10 cellular contexts compared by ENCODE assay signal in the genomic region with DNA sequence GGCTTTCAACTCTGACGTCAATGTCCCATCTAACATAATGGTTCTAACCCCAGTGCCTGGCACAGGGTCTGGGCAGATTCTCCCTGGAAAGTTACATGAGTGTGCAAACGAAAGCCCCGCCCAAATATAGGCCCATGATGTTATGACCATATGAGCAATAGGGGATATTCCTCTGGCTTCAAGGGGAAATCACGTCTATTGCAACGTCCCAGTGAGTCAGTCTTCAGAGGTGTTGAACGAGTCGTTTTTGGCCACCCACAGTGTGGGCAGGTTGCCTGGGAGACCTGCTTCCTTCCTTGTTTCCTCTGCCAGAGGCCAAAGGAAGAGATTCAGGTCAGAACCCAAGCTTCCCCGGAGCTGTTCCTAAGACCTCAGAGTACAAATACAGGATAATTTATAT. TPM values are rescaled to one million over a fixed set of nuclear protein-coding genes. Genes with fewer than 3 reads are reported as not detected.
A peak's percentile ranks its signal among the peaks of the same experiment; 100 is the strongest.
DNase-seq lines count a peak whose midpoint lies in the region; ATAC-seq and TF ChIP-seq lines count a peak whose summit lies in the region.
"Had no signal": no experiment of that assay in that cellular context is flagged by ENCODE, and none has a peak within 500 bp of the region (broad histone marks: within the 10 kb centered on the region; RNA-seq: fewer than 3 reads in every experiment).

No MANE protein-coding gene starts in this region.

- H3K9me3 ChIP-seq in tibial nerve: peaks cover 0 to 12% (median 0%) of the 10 kb centered on the region in 4 donors

- TF ChIP-seq POLR2A in tibial nerve (IDR thresholded peaks at IDR 0.05): no peak

- CTCF ChIA-PET in activated naive CD4-positive, alpha-beta T cell treated with anti-CD3 and anti-CD28 coated beads, Interleukin-2, amount 10 ng/mL, durations not matched to agents 7 days and 5 days (lab: Charles Lee): interaction anchor here (0.6 to 1.0 kb wide), 2 partner anchors 40 to 131 kb away, joined by 3 read pairs; no protein-coding TSS in a partner anchor

- no peak overlapping the region for H3K4me3 ChIP-seq in tibial nerve

- H3K4me1 ChIP-seq in tibial nerve: no peaks in the 10 kb centered on the region

- H3K27me3 ChIP-seq in tibial nerve: no peaks in the 10 kb centered on the region

- 52 to 53% methylated on average over 8 of the region's 8 CpGs for WGBS in tibial nerve, 2 donors

- TF ChIP-seq CTCF in type B pancreatic cell (conservative IDR thresholded peaks at IDR 0.05) (no peak), tibial nerve (IDR thresholded peaks at IDR 0.05) (no peak)

- H3K27ac Mint-ChIP-seq in activated naive CD4-positive, alpha-beta T cell treated with anti-CD3 and anti-CD28 coated beads, Interleukin-2, amount 10 ng/mL, durations not matched to agents 7 days and 5 days: no peak overlapping the region
- no peak overlapping the region for H3K27ac Mint-ChIP-seq in type B pancreatic cell
- H3K27ac Mint-ChIP-seq: brain had no signal

- H3K27me3 Mint-ChIP-seq in activated naive CD4-positive, alpha-beta T cell treated with anti-CD3 and anti-CD28 coated beads, Interleukin-2, amount 10 ng/mL, durations not matched to agents 7 days and 5 days: no peaks in the 10 kb centered on the region
- H3K27me3 Mint-ChIP-seq in type B pancreatic cell: peaks cover 38% of the 10 kb centered on the region

- H3K9me3 Mint-ChIP-seq in activated naive CD4-positive, alpha-beta T cell treated with anti-CD3 and anti-CD28 coated beads, Interleukin-2, amount 10 ng/mL, durations not matched to agents 7 days and 5 days: peaks cover 20% of the 10 kb centered on the region
- H3K9me3 Mint-ChIP-seq in type B pancreatic cell: no peaks in the 10 kb centered on the region

- no peak for TF ChIP-seq EP300 in tibial nerve (IDR thresholded peaks at IDR 0.05)

- no peak overlapping the region for H3K27ac ChIP-seq in tibial nerve

- DNase-seq in NOMO-1 treated with DMSO at 0.1 percent for 48 hours (lab: John Stamatoyannopoulos, UW; ENCODE audit: unreplicated experiment): peak; percentile 84
- peak; percentile 52 for DNase-seq in activated naive CD4-positive, alpha-beta T cell treated with anti-CD3 and anti-CD28 coated beads, Interleukin-2, amount 10 ng/mL, durations not matched to agents 7 days and 5 days
- DNase-seq in stimulated activated CD4-positive, alpha-beta T cell treated with anti-CD3 and anti-CD28 coated beads, Interleukin-4, amount 100 ng/mL, for 48 hours (ENCODE audit: low read depth in 2 of 2): peak; percentile 45 to 65
- DNase-seq in NCI-H2029 treated with DMSO at 0.1 percent for 48 hours (lab: John Stamatoyannopoulos, UW): no peak
- DNase-seq in type B pancreatic cell (ENCODE audit: extremely low spot score, unreplicated experiment): no peak
- no peak for DNase-seq in tibial nerve (ENCODE audit: low spot score in 2 of 2)
- DNase-seq: NCI-H187 had no signal

- H3K4me1 Mint-ChIP-seq in activated naive CD4-positive, alpha-beta T cell treated with anti-CD3 and anti-CD28 coated beads, Interleukin-2, amount 10 ng/mL, durations not matched to agents 7 days and 5 days: peaks cover 73% of the 10 kb centered on the region
- no peaks in the 10 kb centered on the region for H3K4me1 Mint-ChIP-seq in type B pancreatic cell (ENCODE audit: unreplicated experiment)
- H3K4me1 Mint-ChIP-seq: brain had no signal

- H3K36me3 ChIP-seq in tibial nerve: no peaks in the 10 kb centered on the region

- no peak overlapping the region for H3K4me3 Mint-ChIP-seq in activated naive CD4-positive, alpha-beta T cell treated with anti-CD3 and anti-CD28 coated beads, Interleukin-2, amount 10 ng/mL, durations not matched to agents 7 days and 5 days
- H3K4me3 Mint-ChIP-seq in type B pancreatic cell: no peak overlapping the region
- H3K4me3 Mint-ChIP-seq: brain had no signal

- ATAC-seq in GM21367 (IDR thresholded peaks at IDR 0.05; ENCODE audit: unreplicated experiment) (peak; percentile 48), HG02870 (IDR thresholded peaks at IDR 0.05; ENCODE audit: unreplicated experiment) (no peak)

- peaks cover 75% of the 10 kb centered on the region for H3K36me3 Mint-ChIP-seq in activated naive CD4-positive, alpha-beta T cell treated with anti-CD3 and anti-CD28 coated beads, Interleukin-2, amount 10 ng/mL, durations not matched to agents 7 days and 5 days
- H3K36me3 Mint-ChIP-seq in type B pancreatic cell: no peaks in the 10 kb centered on the region
- H3K36me3 Mint-ChIP-seq: brain had no signal

RNA-seq across cellular contexts. Expression of a gene that starts 30.3 kb away (rescaled TPM):
- 0.29 TPM in 2 replicates for total RNA-seq in type B pancreatic cell (ENCODE audit: low replicate concordance)
- total RNA-seq in tibial nerve: 10 to 100 TPM; 17.8 to 62.1 (median 22.5) TPM

Comparison
In these comparisons a context has a peak if more than half of its experiments do, and no peak if none do; other contexts are left out.
1. DNase-seq: peak in NOMO-1 treated with DMSO at 0.1 percent for 48 hours (single experiment), activated naive CD4-positive, alpha-beta T cell treated with anti-CD3 and anti-CD28 coated beads, Interleukin-2, amount 10 ng/mL, durations not matched to agents 7 days and 5 days (single experiment) and stimulated activated CD4-positive, alpha-beta T cell treated with anti-CD3 and anti-CD28 coated beads, Interleukin-4, amount 100 ng/mL, for 48 hours (2 of 2); none in NCI-H2029 treated with DMSO at 0.1 percent for 48 hours (single experiment), type B pancreatic cell (single experiment) and tibial nerve (0 of 2).
2. RNA of a gene that starts 30.3 kb away (total RNA-seq): 17.8 to 62.1 TPM in tibial nerve; 0.29 TPM in type B pancreatic cell; every median in the first group is over 10 times any median in the second.